ENCODE assay signal across 8 cellular contexts in the genomic region with DNA sequence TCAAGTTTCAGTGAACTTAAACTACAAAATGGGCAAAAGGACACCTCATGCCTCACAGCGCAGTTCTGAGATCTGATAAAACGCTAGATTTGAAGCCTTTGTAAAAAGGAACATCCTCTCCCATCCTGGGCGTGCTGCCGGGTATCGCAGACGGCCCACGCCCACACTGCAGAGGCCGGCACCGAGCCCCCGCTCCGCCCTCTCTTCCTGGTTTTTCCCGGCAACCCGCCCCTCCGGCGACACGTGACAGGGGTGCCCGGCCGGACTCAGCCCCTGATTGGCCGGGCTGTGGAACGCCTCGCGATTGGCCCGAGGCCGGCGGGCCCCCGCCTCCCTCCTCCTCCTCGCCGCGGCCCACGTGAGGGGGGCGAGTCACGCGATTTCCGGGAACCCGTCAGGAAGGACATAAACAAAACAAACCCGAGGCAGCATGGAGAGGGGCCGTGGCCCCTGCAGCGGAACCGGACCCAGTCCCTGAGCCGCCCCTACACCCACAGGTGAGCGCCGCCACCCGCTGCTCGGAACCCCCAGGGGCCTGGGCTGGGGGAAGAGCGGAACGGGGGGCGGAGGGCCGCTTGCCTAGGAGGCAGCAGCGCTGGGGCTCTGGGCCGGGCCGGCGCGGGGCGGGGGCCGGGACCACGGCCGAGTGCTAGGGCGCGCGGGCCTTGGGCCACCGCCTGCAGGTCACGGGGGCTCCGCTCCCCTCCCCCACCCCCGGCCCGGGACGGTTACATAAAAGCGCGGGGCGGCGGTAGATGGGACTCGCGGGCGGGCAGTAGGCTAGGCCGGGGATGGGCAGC. TPM values are rescaled to one million over a fixed set of nuclear protein-coding genes. Genes with fewer than 3 reads are reported as not detected.
DNase-seq lines count a peak whose midpoint lies in the region; ATAC-seq and TF ChIP-seq lines count a peak whose summit lies in the region.

TSS of gene CREBRF (plus strand) at position 370 of the 800 bp plus-strand sequence. CDS start 24,424 bp downstream, outside the sequence.

- DNase-seq in NCI-H187 (lab: John Stamatoyannopoulos, UW) = peak; percentile 82 to 92
- DNase-seq in T-helper 17 cell = peak; percentile 98
- DNase-seq in amygdala (lab: John Stamatoyannopoulos, UW) = peak; percentile 34 to 98 (median 94)
- DNase-seq in left ventricle myocardium superior = peak; percentile 99
- DNase-seq in prostate gland (ENCODE audit: low spot score) = peak; percentile 97
- peak; percentile 98 for DNase-seq in ureter (ENCODE audit: low spot score)

- H3K4me1 Mint-ChIP-seq in T-helper 17 cell = peaks cover 21% of the 10 kb centered on the region

- peak; percentile 60 for TF ChIP-seq POLR2A in prostate gland (IDR thresholded peaks at IDR 0.05)

- H3K9me3 ChIP-seq in T-helper 17 cell (ENCODE audit: control insufficient read depth, low read length, poor library complexity, severe bottlenecking) = no peaks in the 10 kb centered on the region
- H3K9me3 ChIP-seq in prostate gland = no peaks in the 10 kb centered on the region

- H3K4me1 ChIP-seq in prostate gland (replicated peaks) = no peaks in the 10 kb centered on the region

- ATAC-seq in GM18502 (IDR thresholded peaks at IDR 0.05; ENCODE audit: poor library complexity, unreplicated experiment) (peak; percentile 74), HG02943 (IDR thresholded peaks at IDR 0.05; ENCODE audit: low read depth, unreplicated experiment) (peak; percentile 59), T-helper 17 cell (peak; percentile 73), left ventricle myocardium superior (peak; percentile 89)

- peaks cover 3% of the 10 kb centered on the region for H3K36me3 Mint-ChIP-seq in T-helper 17 cell (ENCODE audit: low read depth)

- peaks cover 7% of the 10 kb centered on the region for H3K27me3 Mint-ChIP-seq in T-helper 17 cell

- intact Hi-C loops in left ventricle myocardium superior (cut with micrococcal nuclease) (no loop called here), prostate gland (cut with DNase I) (loop anchor here (5.0 kb wide), 1 partner anchor 39 kb away; no protein-coding TSS in a partner anchor)

- peak in 1 of 4 experiments; percentile 25 for TF ChIP-seq CTCF in prostate gland (IDR thresholded peaks at IDR 0.05)

- no peaks in the 10 kb centered on the region for H3K27me3 ChIP-seq in prostate gland (replicated peaks; ENCODE audit: insufficient read depth)

- H3K36me3 ChIP-seq in prostate gland = no peaks in the 10 kb centered on the region

- peak within 1 kb of the TSS; percentile 81 to 97 for H3K4me3 ChIP-seq in prostate gland

- peak within 1 kb of the TSS; percentile 93 for H3K4me3 Mint-ChIP-seq in T-helper 17 cell

- peak within 1 kb of the TSS; percentile 90 for H3K27ac Mint-ChIP-seq in T-helper 17 cell

- WGBS in prostate gland = under 1% methylated on average over 48 of the region's 74 CpGs

- H3K27ac ChIP-seq in prostate gland = peak within 1 kb of the TSS; percentile 98 to 100

RNA-seq across cellular contexts. Expression of gene CREBRF, which starts in this region (rescaled TPM):
- total RNA-seq in T-helper 17 cell = 100 to 1,000 TPM in 1 of 2 donors, 10 to 100 TPM in 1; 93.8 to 110 TPM
- total RNA-seq in left ventricle myocardium superior = 28.3 TPM
- total RNA-seq in prostate gland = 10 to 100 TPM; 21.5 to 52.3 TPM
- 36.5 TPM for total RNA-seq in ureter

Comparison
In these comparisons a context has a peak if more than half of its experiments do, and no peak if none do; other contexts are left out.
1. Peak in every context shown above with its lines: DNase-seq, ATAC-seq, H3K4me3 ChIP-seq and H3K27ac ChIP-seq.